In the genomic region with DNA sequence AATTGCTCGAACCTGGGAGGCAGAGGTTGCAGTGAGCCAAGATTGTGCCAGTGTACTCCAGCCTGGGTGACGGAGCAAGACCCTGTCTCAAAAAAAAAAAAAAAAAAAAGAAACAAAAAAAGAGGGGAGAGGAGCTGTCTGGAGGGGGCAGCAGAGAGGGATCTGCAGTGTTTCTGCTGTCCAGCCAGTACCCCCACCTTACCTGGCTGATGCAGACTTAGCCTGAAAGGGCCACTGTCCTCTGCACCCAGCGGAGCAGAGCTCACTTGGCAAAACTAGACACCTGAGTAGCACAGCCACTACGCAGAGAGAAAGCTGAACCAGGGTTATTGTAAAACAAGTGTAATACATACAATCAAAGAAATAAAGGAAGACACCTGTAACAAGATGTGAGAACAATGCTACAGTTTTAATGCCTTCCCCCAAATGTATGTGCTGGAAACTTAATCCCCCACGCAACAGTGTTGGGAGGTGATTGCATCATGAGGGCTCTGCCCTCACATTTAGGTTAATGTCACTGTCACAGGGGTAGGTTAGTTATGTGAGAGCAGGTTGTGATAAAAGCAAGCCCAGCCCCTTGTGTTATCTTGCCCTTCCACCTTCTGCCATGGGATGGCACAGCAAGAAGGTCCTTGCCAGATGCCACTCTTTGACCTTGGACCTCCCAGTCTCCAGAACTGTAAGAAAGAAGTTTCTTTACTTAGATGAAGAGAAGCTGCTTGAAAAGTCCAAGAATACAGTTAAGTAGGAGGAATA, we compare ENCODE assay signal across 1 cellular context.
TF ChIP-seq lines count a peak whose summit lies in the region.

No MANE protein-coding gene starts in this region.

TF ChIP-seq in K562, 482 proteins besides CTCF, POLR2A, EP300 and RAD21 (continued from another document and continues in another):
- TF ChIP-seq PBX2 (CRISPR knock-in tag; IDR thresholded peaks at IDR 0.05; ENCODE audit: low read depth) (no peak), PBX2 (tag; conservative IDR thresholded peaks at IDR 0.05; ENCODE audit: low read depth) (peak; percentile 47; the same call in 1 of the 2 replicates), CEBPB (tag; IDR thresholded peaks at IDR 0.05) (peak; percentile 76), ZNF41 (CRISPR knock-in tag; conservative IDR thresholded peaks at IDR 0.05) (no peak), MCM5 (IDR thresholded peaks at IDR 0.05; ENCODE audit: low read depth) (no peak), TOE1 (IDR thresholded peaks at IDR 0.05; ENCODE audit: borderline replicate concordance) (no peak; the same call in 1 of the 2 replicates), TOE1 (CRISPR knock-in tag; IDR thresholded peaks at IDR 0.05; ENCODE audit: borderline replicate concordance, low read depth) (no peak), EGR1 (conservative IDR thresholded peaks at IDR 0.05) (no peak), PRPF4 (IDR thresholded peaks at IDR 0.05; ENCODE audit: insufficient read depth, low read depth, low read length, poor library complexity, severe bottlenecking) (no peak), TCF3 (CRISPR knock-in tag; IDR thresholded peaks at IDR 0.05) (peak; percentile 78), ZNF507 (tag; conservative IDR thresholded peaks at IDR 0.05) (no peak), PTRF (tag; IDR thresholded peaks at IDR 0.05) (no peak), NFIX (CRISPR knock-in tag; IDR thresholded peaks at IDR 0.05; ENCODE audit: low read depth) (no peak), NCOA2 (IDR thresholded peaks at IDR 0.05; ENCODE audit: partially characterized antibody in 2 of 2) (no peak), GABPB2 (CRISPR knock-in tag; conservative IDR thresholded peaks at IDR 0.05) (no peak), NBN (IDR thresholded peaks at IDR 0.05; ENCODE audit: low read depth) (no peak), EP400 (IDR thresholded peaks at IDR 0.05) (peak; percentile 60), MCM2 (IDR thresholded peaks at IDR 0.05; ENCODE audit: low read depth) (no peak), GTF2E2 (tag; IDR thresholded peaks at IDR 0.05) (no peak), HNRNPLL (IDR thresholded peaks at IDR 0.05; ENCODE audit: low read depth, low read length, poor library complexity, severe bottlenecking) (no peak), ATF1 (CRISPR knock-in tag; IDR thresholded peaks at IDR 0.05) (no peak), ATF1 (tag; IDR thresholded peaks at IDR 0.05) (peak; percentile 24; the same call in 1 of the 2 replicates), RNF2 (IDR thresholded peaks at IDR 0.05) (no peak), ZNF766 (CRISPR knock-in tag; conservative IDR thresholded peaks at IDR 0.05) (peak; percentile 55; the same call in 1 of the 2 replicates), CBX2 (IDR thresholded peaks at IDR 0.05; ENCODE audit: insufficient read depth, low read length, poor library complexity, severe bottlenecking) (no peak), PYGO2 (tag; IDR thresholded peaks at IDR 0.05) (no peak), SRSF9 (IDR thresholded peaks at IDR 0.05; ENCODE audit: borderline replicate concordance, low read depth, low read length) (no peak), RNF219 (CRISPR knock-in tag; IDR thresholded peaks at IDR 0.05) (no peak), HNRNPL (IDR thresholded peaks at IDR 0.05; ENCODE audit: low read depth, low read length) (no peak), ZNF217 (CRISPR knock-in tag; IDR thresholded peaks at IDR 0.05) (no peak), NFE2 (IDR thresholded peaks at IDR 0.05; ENCODE audit: low read depth) (no peak), YY1 (IDR thresholded peaks at IDR 0.05; ENCODE audit: borderline replicate concordance in 1 of 3, control insufficient read depth in 1 of 3, extremely low read depth in 1 of 3, insufficient read depth in 3 of 3, insufficient read length in 1 of 3, insufficient replicate concordance in 2 of 3, low read depth in 1 of 3, low read length in 2 of 3) (no peak)
- TF ChIP-seq, protein P1, sequence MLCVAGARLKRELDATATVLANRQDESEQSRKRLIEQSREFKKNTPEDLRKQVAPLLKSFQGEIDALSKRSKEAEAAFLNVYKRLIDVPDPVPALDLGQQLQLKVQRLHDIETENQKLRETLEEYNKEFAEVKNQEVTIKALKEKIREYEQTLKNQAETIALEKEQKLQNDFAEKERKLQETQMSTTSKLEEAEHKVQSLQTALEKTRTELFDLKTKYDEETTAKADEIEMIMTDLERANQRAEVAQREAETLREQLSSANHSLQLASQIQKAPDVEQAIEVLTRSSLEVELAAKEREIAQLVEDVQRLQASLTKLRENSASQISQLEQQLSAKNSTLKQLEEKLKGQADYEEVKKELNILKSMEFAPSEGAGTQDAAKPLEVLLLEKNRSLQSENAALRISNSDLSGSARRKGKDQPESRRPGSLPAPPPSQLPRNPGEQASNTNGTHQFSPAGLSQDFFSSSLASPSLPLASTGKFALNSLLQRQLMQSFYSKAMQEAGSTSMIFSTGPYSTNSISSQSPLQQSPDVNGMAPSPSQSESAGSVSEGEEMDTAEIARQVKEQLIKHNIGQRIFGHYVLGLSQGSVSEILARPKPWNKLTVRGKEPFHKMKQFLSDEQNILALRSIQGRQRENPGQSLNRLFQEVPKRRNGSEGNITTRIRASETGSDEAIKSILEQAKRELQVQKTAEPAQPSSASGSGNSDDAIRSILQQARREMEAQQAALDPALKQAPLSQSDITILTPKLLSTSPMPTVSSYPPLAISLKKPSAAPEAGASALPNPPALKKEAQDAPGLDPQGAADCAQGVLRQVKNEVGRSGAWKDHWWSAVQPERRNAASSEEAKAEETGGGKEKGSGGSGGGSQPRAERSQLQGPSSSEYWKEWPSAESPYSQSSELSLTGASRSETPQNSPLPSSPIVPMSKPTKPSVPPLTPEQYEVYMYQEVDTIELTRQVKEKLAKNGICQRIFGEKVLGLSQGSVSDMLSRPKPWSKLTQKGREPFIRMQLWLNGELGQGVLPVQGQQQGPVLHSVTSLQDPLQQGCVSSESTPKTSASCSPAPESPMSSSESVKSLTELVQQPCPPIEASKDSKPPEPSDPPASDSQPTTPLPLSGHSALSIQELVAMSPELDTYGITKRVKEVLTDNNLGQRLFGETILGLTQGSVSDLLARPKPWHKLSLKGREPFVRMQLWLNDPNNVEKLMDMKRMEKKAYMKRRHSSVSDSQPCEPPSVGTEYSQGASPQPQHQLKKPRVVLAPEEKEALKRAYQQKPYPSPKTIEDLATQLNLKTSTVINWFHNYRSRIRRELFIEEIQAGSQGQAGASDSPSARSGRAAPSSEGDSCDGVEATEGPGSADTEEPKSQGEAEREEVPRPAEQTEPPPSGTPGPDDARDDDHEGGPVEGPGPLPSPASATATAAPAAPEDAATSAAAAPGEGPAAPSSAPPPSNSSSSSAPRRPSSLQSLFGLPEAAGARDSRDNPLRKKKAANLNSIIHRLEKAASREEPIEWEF (CRISPR knock-in tag; IDR thresholded peaks at IDR 0.05): no peak
- TF ChIP-seq, protein P2, sequence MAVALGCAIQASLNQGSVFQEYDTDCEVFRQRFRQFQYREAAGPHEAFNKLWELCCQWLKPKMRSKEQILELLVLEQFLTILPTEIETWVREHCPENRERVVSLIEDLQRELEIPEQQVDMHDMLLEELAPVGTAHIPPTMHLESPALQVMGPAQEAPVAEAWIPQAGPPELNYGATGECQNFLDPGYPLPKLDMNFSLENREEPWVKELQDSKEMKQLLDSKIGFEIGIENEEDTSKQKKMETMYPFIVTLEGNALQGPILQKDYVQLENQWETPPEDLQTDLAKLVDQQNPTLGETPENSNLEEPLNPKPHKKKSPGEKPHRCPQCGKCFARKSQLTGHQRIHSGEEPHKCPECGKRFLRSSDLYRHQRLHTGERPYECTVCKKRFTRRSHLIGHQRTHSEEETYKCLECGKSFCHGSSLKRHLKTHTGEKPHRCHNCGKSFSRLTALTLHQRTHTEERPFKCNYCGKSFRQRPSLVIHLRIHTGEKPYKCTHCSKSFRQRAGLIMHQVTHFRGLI (CRISPR knock-in tag; IDR thresholded peaks at IDR 0.05): no peak
- TF ChIP-seq, protein P3, sequence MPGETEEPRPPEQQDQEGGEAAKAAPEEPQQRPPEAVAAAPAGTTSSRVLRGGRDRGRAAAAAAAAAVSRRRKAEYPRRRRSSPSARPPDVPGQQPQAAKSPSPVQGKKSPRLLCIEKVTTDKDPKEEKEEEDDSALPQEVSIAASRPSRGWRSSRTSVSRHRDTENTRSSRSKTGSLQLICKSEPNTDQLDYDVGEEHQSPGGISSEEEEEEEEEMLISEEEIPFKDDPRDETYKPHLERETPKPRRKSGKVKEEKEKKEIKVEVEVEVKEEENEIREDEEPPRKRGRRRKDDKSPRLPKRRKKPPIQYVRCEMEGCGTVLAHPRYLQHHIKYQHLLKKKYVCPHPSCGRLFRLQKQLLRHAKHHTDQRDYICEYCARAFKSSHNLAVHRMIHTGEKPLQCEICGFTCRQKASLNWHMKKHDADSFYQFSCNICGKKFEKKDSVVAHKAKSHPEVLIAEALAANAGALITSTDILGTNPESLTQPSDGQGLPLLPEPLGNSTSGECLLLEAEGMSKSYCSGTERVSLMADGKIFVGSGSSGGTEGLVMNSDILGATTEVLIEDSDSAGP (CRISPR knock-in tag; IDR thresholded peaks at IDR 0.05): no peak
- TF ChIP-seq, protein P4, sequence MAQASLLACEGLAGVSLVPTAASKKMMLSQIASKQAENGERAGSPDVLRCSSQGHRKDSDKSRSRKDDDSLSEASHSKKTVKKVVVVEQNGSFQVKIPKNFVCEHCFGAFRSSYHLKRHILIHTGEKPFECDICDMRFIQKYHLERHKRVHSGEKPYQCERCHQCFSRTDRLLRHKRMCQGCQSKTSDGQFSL (CRISPR knock-in tag; IDR thresholded peaks at IDR 0.05): no peak
- TF ChIP-seq, protein P4 (tag; IDR thresholded peaks at IDR 0.05): no peak
- TF ChIP-seq, protein P5, sequence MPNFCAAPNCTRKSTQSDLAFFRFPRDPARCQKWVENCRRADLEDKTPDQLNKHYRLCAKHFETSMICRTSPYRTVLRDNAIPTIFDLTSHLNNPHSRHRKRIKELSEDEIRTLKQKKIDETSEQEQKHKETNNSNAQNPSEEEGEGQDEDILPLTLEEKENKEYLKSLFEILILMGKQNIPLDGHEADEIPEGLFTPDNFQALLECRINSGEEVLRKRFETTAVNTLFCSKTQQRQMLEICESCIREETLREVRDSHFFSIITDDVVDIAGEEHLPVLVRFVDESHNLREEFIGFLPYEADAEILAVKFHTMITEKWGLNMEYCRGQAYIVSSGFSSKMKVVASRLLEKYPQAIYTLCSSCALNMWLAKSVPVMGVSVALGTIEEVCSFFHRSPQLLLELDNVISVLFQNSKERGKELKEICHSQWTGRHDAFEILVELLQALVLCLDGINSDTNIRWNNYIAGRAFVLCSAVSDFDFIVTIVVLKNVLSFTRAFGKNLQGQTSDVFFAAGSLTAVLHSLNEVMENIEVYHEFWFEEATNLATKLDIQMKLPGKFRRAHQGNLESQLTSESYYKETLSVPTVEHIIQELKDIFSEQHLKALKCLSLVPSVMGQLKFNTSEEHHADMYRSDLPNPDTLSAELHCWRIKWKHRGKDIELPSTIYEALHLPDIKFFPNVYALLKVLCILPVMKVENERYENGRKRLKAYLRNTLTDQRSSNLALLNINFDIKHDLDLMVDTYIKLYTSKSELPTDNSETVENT (CRISPR knock-in tag; IDR thresholded peaks at IDR 0.05): no peak
- TF ChIP-seq, protein P6, sequence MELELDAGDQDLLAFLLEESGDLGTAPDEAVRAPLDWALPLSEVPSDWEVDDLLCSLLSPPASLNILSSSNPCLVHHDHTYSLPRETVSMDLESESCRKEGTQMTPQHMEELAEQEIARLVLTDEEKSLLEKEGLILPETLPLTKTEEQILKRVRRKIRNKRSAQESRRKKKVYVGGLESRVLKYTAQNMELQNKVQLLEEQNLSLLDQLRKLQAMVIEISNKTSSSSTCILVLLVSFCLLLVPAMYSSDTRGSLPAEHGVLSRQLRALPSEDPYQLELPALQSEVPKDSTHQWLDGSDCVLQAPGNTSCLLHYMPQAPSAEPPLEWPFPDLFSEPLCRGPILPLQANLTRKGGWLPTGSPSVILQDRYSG (tag; conservative IDR thresholded peaks at IDR 0.05; ENCODE audit: low read depth): no peak
- TF ChIP-seq, protein P7, sequence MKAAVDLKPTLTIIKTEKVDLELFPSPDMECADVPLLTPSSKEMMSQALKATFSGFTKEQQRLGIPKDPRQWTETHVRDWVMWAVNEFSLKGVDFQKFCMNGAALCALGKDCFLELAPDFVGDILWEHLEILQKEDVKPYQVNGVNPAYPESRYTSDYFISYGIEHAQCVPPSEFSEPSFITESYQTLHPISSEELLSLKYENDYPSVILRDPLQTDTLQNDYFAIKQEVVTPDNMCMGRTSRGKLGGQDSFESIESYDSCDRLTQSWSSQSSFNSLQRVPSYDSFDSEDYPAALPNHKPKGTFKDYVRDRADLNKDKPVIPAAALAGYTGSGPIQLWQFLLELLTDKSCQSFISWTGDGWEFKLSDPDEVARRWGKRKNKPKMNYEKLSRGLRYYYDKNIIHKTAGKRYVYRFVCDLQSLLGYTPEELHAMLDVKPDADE (conservative IDR thresholded peaks at IDR 0.05; ENCODE audit: control insufficient read depth, low read depth, low read length): no peak
